ENCODE assay signal across 17 cellular contexts in genomic region chr6:31588871-31589650, GRCh38. TPM values are rescaled to one million over a fixed set of nuclear protein-coding genes. Genes with fewer than 3 reads are reported as not detected.
DNase-seq lines count a peak whose midpoint lies in the region; ATAC-seq, FAIRE-seq and TF ChIP-seq lines count a peak whose summit lies in the region.
"Had no signal": no experiment of that assay in that cellular context is flagged by ENCODE, and none has a peak within 500 bp of the region (broad histone marks: within the 10 kb centered on the region; RNA-seq: fewer than 3 reads in every experiment).

No MANE protein-coding gene starts in this region.

- no peak for TF ChIP-seq CTCF in MCF 10A (IDR thresholded peaks at IDR 0.05; ENCODE audit: unreplicated experiment)
- TF ChIP-seq CTCF in breast epithelium (IDR thresholded peaks at IDR 0.05) = no peak

- H3K4me1 Mint-ChIP-seq in MCF 10A (ENCODE audit: insufficient read depth, unreplicated experiment) = peaks cover 6% of the 10 kb centered on the region
- peaks cover 57 to 66% of the 10 kb centered on the region in 2 donors for H3K4me1 Mint-ChIP-seq in effector memory CD8-positive, alpha-beta T cell (ENCODE audit: low read depth in 2 of 2)

- H3K9me3 ChIP-seq in breast epithelium = no peaks in the 10 kb centered on the region
- no peaks in the 10 kb centered on the region for H3K9me3 ChIP-seq in SJCRH30 (replicated peaks)
- H3K9me3 ChIP-seq: ascending aorta, heart left ventricle had no signal

- H3K4me3 ChIP-seq in breast epithelium (no peak overlapping the region), SJCRH30 (no peak overlapping the region)
- H3K4me3 ChIP-seq: ascending aorta had no signal

- no peak for ATAC-seq in effector memory CD8-positive, alpha-beta T cell (replicated peaks)

- H3K36me3 Mint-ChIP-seq in MCF 10A (ENCODE audit: insufficient read depth, unreplicated experiment) = no peaks in the 10 kb centered on the region
- peaks cover 40% of the 10 kb centered on the region for H3K36me3 Mint-ChIP-seq in effector memory CD8-positive, alpha-beta T cell (ENCODE audit: insufficient read depth)

- H3K27ac Mint-ChIP-seq in MCF 10A (ENCODE audit: low read depth, unreplicated experiment) = peak overlapping the region; percentile 13
- peak overlapping the region; percentile 83 to 95 for H3K27ac Mint-ChIP-seq in effector memory CD8-positive, alpha-beta T cell

- TF ChIP-seq POLR2A in breast epithelium (IDR thresholded peaks at IDR 0.05) (no peak), GM12892 (IDR thresholded peaks at IDR 0.05; ENCODE audit: low read depth, low read length) (no peak)

- H3K4me1 ChIP-seq in breast epithelium = no peaks in the 10 kb centered on the region
- 0 out of 2 replicates have a peak, but pooled peaks cover 4% of the 10 kb centered on the region for H3K4me1 ChIP-seq in SJCRH30
- H3K4me1 ChIP-seq: ascending aorta had no signal

- no peak overlapping the region for H3K27ac ChIP-seq in breast epithelium
- no peak overlapping the region for H3K27ac ChIP-seq in SJCRH30
- H3K27ac ChIP-seq: ascending aorta had no signal

- intact Hi-C loops in MCF 10A (cut with micrococcal nuclease) = no loop called here
- intact Hi-C loops in breast epithelium (cut with DNase I; ENCODE audit: low total_unique reads) = no loop called here

- BruUV-seq in MCF 10A (replicated peaks; lab: Mats Ljungman, UMichigan) = no TSS peak

- H3K4me3 Mint-ChIP-seq in MCF 10A (ENCODE audit: unreplicated experiment) = no peak overlapping the region
- peak overlapping the region; percentile 42 to 77 for H3K4me3 Mint-ChIP-seq in effector memory CD8-positive, alpha-beta T cell

- H3K36me3 ChIP-seq in breast epithelium (no peaks in the 10 kb centered on the region), SJCRH30 (no peaks in the 10 kb centered on the region)
- H3K36me3 ChIP-seq: ascending aorta, heart left ventricle had no signal

- H3K27me3 ChIP-seq in breast epithelium (no peaks in the 10 kb centered on the region), SJCRH30 (no peaks in the 10 kb centered on the region)
- H3K27me3 ChIP-seq: ascending aorta, heart left ventricle had no signal

- CTCF ChIA-PET in MCF 10A (lab: Yijun Ruan, JAX) = interaction anchor here (0.6 to 18.9 kb wide), 3 partner anchors 8 to 191 kb away, joined by 3 to 215 read pairs (median 3); partner anchors contain the start of gene NCR3

- POLR2A ChIA-PET in MCF 10A (lab: Yijun Ruan, JAX) = no interaction called here

- no peak for FAIRE-seq in GM12892 (lab: Jason Lieb, UNC)

- no peak for DNase-seq in MCF 10A (ENCODE audit: unreplicated experiment)
- no peak for DNase-seq in breast epithelium (ENCODE audit: low spot score in 2 of 2)
- DNase-seq in SJCRH30 = peak; percentile 47 to 59
- DNase-seq in effector memory CD8-positive, alpha-beta T cell = no peak
- no peak for DNase-seq in GM12892 (ENCODE audit: insufficient read length)
- DNase-seq in NCI-H2081 treated with DMSO at 0.1 percent for 48 hours (lab: John Stamatoyannopoulos, UW) = no peak
- DNase-seq in stimulated activated CD4-positive, alpha-beta T cell treated with anti-CD3 and anti-CD28 coated beads, Interleukin-4, amount 100 ng/mL, for 4 hours = no peak
- DNase-seq in T-helper 9 cell = no peak
- DNase-seq: activated CD4-positive, alpha-beta T cell treated with anti-CD3 and anti-CD28 coated beads for 48 hours; GOT3; heart left ventricle; NCI-H1694; NCI-H748 treated with DMSO at 0.1 percent for 48 hours; SIG-M5 had no signal

- no peaks in the 10 kb centered on the region for H3K27me3 Mint-ChIP-seq in MCF 10A (ENCODE audit: insufficient read depth, unreplicated experiment)
- no peaks in the 10 kb centered on the region for H3K27me3 Mint-ChIP-seq in effector memory CD8-positive, alpha-beta T cell

- H3K9me3 Mint-ChIP-seq in MCF 10A (ENCODE audit: unreplicated experiment) = no peaks in the 10 kb centered on the region
- no peaks in the 10 kb centered on the region for H3K9me3 Mint-ChIP-seq in effector memory CD8-positive, alpha-beta T cell

RNA-seq across cellular contexts. Expression of gene LST1, which starts 3.0 kb away (rescaled TPM):
- not detected in 2 replicates for total RNA-seq in MCF 10A (2022)
- total RNA-seq in breast epithelium = 10 to 100 TPM in 1 of 3 donors, 1 to 10 TPM in 2; 8.8 to 10.7 (median 9.8) TPM
- total RNA-seq in SJCRH30 (2014; rRNA removed; shearing (Covaris generic)) = not detected in 2 replicates
- polyA plus RNA-seq in GM12892 (2012; ENCODE audit: missing spikeins) = 20.2 TPM
- total RNA-seq: HT-29 had no signal

RNA-seq across cellular contexts. Expression of gene NCR3, which starts 3.7 kb away (rescaled TPM):
- total RNA-seq in MCF 10A (2022) (not detected in 2 replicates), breast epithelium (not detected)
- not detected in 2 replicates for total RNA-seq in SJCRH30 (2014; rRNA removed; shearing (Covaris generic))
- 14.7 TPM for polyA plus RNA-seq in GM12892 (2012; ENCODE audit: missing spikeins)
- total RNA-seq: ascending aorta, HT-29, lower leg skin had no signal
- polyA plus RNA-seq: heart left ventricle had no signal

RNA-seq across cellular contexts. Expression of gene LTB, which starts 6.8 kb away (rescaled TPM):
- total RNA-seq in MCF 10A (2022) (0.37 TPM in 1 of 2 replicates, not detected in the other), breast epithelium (1 to 10 TPM in 1 of 3 donors, under 1 TPM in 1, not detected in 1; 0.96 to 1.0 TPM)
- not detected in 2 replicates for total RNA-seq in SJCRH30 (2014; rRNA removed; shearing (Covaris generic))
- polyA plus RNA-seq in GM12892 (2012; ENCODE audit: missing spikeins) = 31.3 TPM
- total RNA-seq: ascending aorta, HT-29 had no signal

RNA-seq across cellular contexts. Expression of gene TNF, which starts 13.7 kb away (rescaled TPM):
- total RNA-seq in MCF 10A (2022) (not detected in 2 replicates), breast epithelium (under 1 TPM in 2 of 3 donors, not detected in 1; 0.33 to 0.73 TPM)
- total RNA-seq in SJCRH30 (2014; rRNA removed; shearing (Covaris generic)) = not detected in 2 replicates
- polyA plus RNA-seq in GM12892 (2012; ENCODE audit: missing spikeins) = 56.7 TPM
- total RNA-seq: HT-29 had no signal

RNA-seq across cellular contexts. Expression of gene LTA, which starts 17.0 kb away (rescaled TPM):
- total RNA-seq in MCF 10A (2022) (not detected in 2 replicates), breast epithelium (under 1 TPM in 1 of 3 donors, not detected in 2; 0.29 TPM)
- not detected in 2 replicates for total RNA-seq in SJCRH30 (2014; rRNA removed; shearing (Covaris generic))
- polyA plus RNA-seq in GM12892 (2012; ENCODE audit: missing spikeins) = 139 TPM
- total RNA-seq: ascending aorta, HT-29, lower leg skin had no signal

Comparison
In these comparisons a context has a peak if more than half of its experiments do, and no peak if none do; other contexts are left out.
1. DNase-seq: peak in SJCRH30 (2 of 2); none in MCF 10A (single experiment), breast epithelium (0 of 2), effector memory CD8-positive, alpha-beta T cell (0 of 3), GM12892 (single experiment), NCI-H2081 treated with DMSO at 0.1 percent for 48 hours (single experiment), stimulated activated CD4-positive, alpha-beta T cell treated with anti-CD3 and anti-CD28 coated beads, Interleukin-4, amount 100 ng/mL, for 4 hours (0 of 2) and T-helper 9 cell (single experiment).